8 cellular contexts compared by ENCODE assay signal in the genomic region with DNA sequence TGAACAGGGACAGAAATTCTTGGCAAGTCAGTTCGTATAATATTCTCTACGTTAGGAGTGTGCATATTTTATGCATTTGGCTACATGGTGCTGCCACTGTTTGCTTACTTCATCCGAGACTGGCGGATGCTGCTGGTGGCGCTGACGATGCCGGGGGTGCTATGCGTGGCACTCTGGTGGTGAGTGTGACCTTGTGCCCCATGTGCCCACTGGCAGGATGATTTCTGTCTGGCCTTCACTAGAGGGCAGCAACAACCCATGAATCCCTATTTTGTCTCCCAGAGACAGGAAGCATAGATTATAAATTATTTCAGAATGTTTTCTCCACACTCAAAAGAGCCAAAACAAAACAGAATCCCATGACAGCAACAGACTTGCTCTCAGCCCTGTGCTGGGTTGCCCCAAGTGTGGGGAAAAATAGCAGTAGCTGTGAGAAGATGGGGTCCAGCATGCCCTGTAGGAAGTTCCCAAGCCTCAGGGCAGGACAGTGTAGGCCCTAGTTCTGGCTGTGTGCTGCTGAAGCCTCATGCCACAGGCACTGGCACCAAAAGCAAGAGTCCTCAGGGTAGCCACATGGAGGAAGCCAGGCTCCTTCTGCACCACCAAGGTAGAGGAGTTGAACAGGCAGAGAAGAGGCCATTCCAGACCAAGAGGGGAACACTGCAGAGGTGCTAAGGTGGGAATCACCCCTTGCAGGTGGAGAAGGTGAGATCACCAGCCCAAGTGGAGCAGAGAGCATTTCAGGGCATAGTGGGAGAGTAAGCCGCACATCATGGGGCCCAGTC. TPM values are rescaled to one million over a fixed set of nuclear protein-coding genes. Genes with fewer than 3 reads are reported as not detected.
DNase-seq lines count a peak whose midpoint lies in the region; ATAC-seq and TF ChIP-seq lines count a peak whose summit lies in the region.

No MANE protein-coding gene starts in this region.

- H3K4me3 Mint-ChIP-seq in activated B cell treated with CpG ODN at 0.5 μM for 24 hours, result no peak overlapping the region
- H3K4me3 Mint-ChIP-seq in central memory CD8-positive, alpha-beta T cell, result no peak overlapping the region

- no peaks in the 10 kb centered on the region for H3K9me3 ChIP-seq in left lung

- H3K36me3 ChIP-seq in left lung, result peaks cover 0 to 7% of the 10 kb centered on the region in 2 donors

- no peak overlapping the region for H3K4me3 ChIP-seq in left lung

- TF ChIP-seq CTCF in GM12873 (IDR thresholded peaks at IDR 0.05; ENCODE audit: insufficient read depth, low read depth, low read length, missing control alignments) (peak; percentile 81), activated B cell treated with CpG ODN at 0.5 μM for 24 hours (IDR thresholded peaks at IDR 0.05) (peak; percentile 29), left lung (IDR thresholded peaks at IDR 0.05) (peak; percentile 63 to 79)

- peaks cover 27 to 54% of the 10 kb centered on the region in 2 donors for H3K4me1 ChIP-seq in left lung

- POLR2A ChIA-PET in activated B cell treated with CpG ODN at 0.5 μM for 24 hours (lab: Charles Lee), result interaction anchor here (1.2 to 4.9 kb wide), 6 partner anchors 24 to 116 kb away, joined by 3 to 34 read pairs (median 18); a partner anchor contains a TSS

- no peak overlapping the region for H3K27ac Mint-ChIP-seq in activated B cell treated with CpG ODN at 0.5 μM for 24 hours
- H3K27ac Mint-ChIP-seq in central memory CD8-positive, alpha-beta T cell (ENCODE audit: low read depth), result peak overlapping the region; percentile 35

- ATAC-seq in activated B cell treated with CpG ODN at 0.5 μM for 24 hours (ENCODE audit: low read depth) (peak; percentile 73), left lung (peak; percentile 50), HG02610 (IDR thresholded peaks at IDR 0.05; ENCODE audit: unreplicated experiment) (no peak)
- ATAC-seq in central memory CD8-positive, alpha-beta T cell (replicated peaks; ENCODE audit: extremely low read depth, poor library complexity, severe bottlenecking), result peak; percentile 76

- CTCF ChIA-PET in activated B cell treated with CpG ODN at 0.5 μM for 24 hours (lab: Charles Lee), result interaction anchor here (0.7 to 9.2 kb wide), 15 partner anchors 10 to 500 kb away, joined by 3 to 253 read pairs (median 5); a partner anchor contains a TSS

- no peaks in the 10 kb centered on the region for H3K27me3 Mint-ChIP-seq in activated B cell treated with CpG ODN at 0.5 μM for 24 hours
- no peaks in the 10 kb centered on the region for H3K27me3 Mint-ChIP-seq in central memory CD8-positive, alpha-beta T cell

- H3K27ac ChIP-seq in left lung, result peak overlapping the region in 1 of 2 donors; percentile 21

- H3K36me3 Mint-ChIP-seq in activated B cell treated with CpG ODN at 0.5 μM for 24 hours (ENCODE audit: low read depth), result peaks cover 2% of the 10 kb centered on the region
- peaks cover 8% of the 10 kb centered on the region for H3K36me3 Mint-ChIP-seq in central memory CD8-positive, alpha-beta T cell (ENCODE audit: insufficient read depth)

- H3K4me1 Mint-ChIP-seq in activated B cell treated with CpG ODN at 0.5 μM for 24 hours, result peaks cover 21% of the 10 kb centered on the region
- peaks cover 38% of the 10 kb centered on the region for H3K4me1 Mint-ChIP-seq in central memory CD8-positive, alpha-beta T cell

- DNase-seq in 8988T (peak; percentile 70), MV-4-11 (lab: John Stamatoyannopoulos, UW) (peak; percentile 70), activated B cell treated with CpG ODN at 0.5 μM for 24 hours (peak; percentile 30), left lung (no peak)
- DNase-seq in central memory CD8-positive, alpha-beta T cell (ENCODE audit: low spot score in 2 of 2), result peak; percentile 31 to 68
- DNase-seq in stimulated activated CD4-positive, alpha-beta T cell treated with anti-CD3 and anti-CD28 coated beads, TNF-alpha, amount 100 ng/mL, for 24 hours (ENCODE audit: low read depth in 3 of 3), result peak in 2 of 3 experiments; percentile 40 to 45

- intact Hi-C loops in activated B cell treated with CpG ODN at 0.5 μM for 24 hours (cut with micrococcal nuclease) (loop anchor here (1.0 to 10.0 kb wide), 11 partner anchors 26 to 719 kb away; no protein-coding TSS in a partner anchor), left lung (cut with DNase I) (loop anchor here in 1 of 2 donors (5.0 kb wide), 1 partner anchor 117 kb away; no protein-coding TSS in a partner anchor)

- no peaks in the 10 kb centered on the region for H3K9me3 Mint-ChIP-seq in activated B cell treated with CpG ODN at 0.5 μM for 24 hours
- H3K9me3 Mint-ChIP-seq in central memory CD8-positive, alpha-beta T cell, result no peaks in the 10 kb centered on the region

- H3K27me3 ChIP-seq in left lung, result no peaks in the 10 kb centered on the region

RNA-seq across cellular contexts. Expression of a gene that starts 16.0 kb away (rescaled TPM):
- total RNA-seq in activated B cell treated with CpG ODN at 0.5 μM for 24 hours (5.4 and 6.6 TPM in 2 replicates), left lung (10 to 100 TPM in 1 of 2 donors, 1 to 10 TPM in 1; 9.5 to 10.4 TPM)

Comparison
In these comparisons a context has a peak if more than half of its experiments do, and no peak if none do; other contexts are left out.
1. DNase-seq: peak in 8988T (single experiment), MV-4-11 (single experiment), activated B cell treated with CpG ODN at 0.5 μM for 24 hours (single experiment), central memory CD8-positive, alpha-beta T cell (2 of 2) and stimulated activated CD4-positive, alpha-beta T cell treated with anti-CD3 and anti-CD28 coated beads, TNF-alpha, amount 100 ng/mL, for 24 hours (2 of 3); none in left lung (0 of 2).
2. CTCF ChIP-seq: peak in every context shown above with its lines; median percentile 81 in GM12873; 71 in left lung; 29 in activated B cell treated with CpG ODN at 0.5 μM for 24 hours.